In genomic region chr14:99876406-99876805, GRCh38 we compare ENCODE assay signal across 23 cellular contexts.
"Had no signal": no experiment of that assay in that cellular context is flagged by ENCODE, and none has a peak within 500 bp of the region (broad histone marks: within the 10 kb centered on the region; RNA-seq: fewer than 3 reads in every experiment).

No MANE protein-coding gene starts in this region.

- H3K4me3 ChIP-seq: gastrocnemius medialis, heart left ventricle, hepatocyte, lung, prostate gland, sigmoid colon, stomach, thyroid gland, vagina had no signal

- H2AFZ ChIP-seq: hepatocyte had no signal

- H3K9me3 ChIP-seq: gastrocnemius medialis, heart left ventricle, prostate gland, sigmoid colon, stomach, thyroid gland, vagina had no signal

- H3K27ac ChIP-seq: gastrocnemius medialis, heart left ventricle, hepatocyte, prostate gland, sigmoid colon, stomach, thyroid gland, vagina had no signal

- H3K9me3 Mint-ChIP-seq: effector memory CD8-positive, alpha-beta T cell; memory B cell; natural killer cell; neural crest cell; stimulated activated effector memory CD8-positive, alpha-beta T cell treated with anti-CD3 and anti-CD28 coated beads, Interleukin-12 subunit alpha, Interleukin-12 subunit beta, amount 100 ng/mL, for 72 hours had no signal

- FAIRE-seq: endometrium, kidney had no signal

- H3K36me3 ChIP-seq: gastrocnemius medialis, prostate gland, sigmoid colon, stomach, thyroid gland, vagina had no signal

- H3K27me3 ChIP-seq: gastrocnemius medialis, heart left ventricle, hepatocyte, sigmoid colon, stomach, thyroid gland, vagina had no signal

- H3K27ac Mint-ChIP-seq: effector memory CD8-positive, alpha-beta T cell; memory B cell; natural killer cell; stimulated activated effector memory CD8-positive, alpha-beta T cell treated with anti-CD3 and anti-CD28 coated beads, Interleukin-12 subunit alpha, Interleukin-12 subunit beta, amount 100 ng/mL, for 72 hours had no signal

- H3K36me3 Mint-ChIP-seq: memory B cell; natural killer cell; stimulated activated effector memory CD8-positive, alpha-beta T cell treated with anti-CD3 and anti-CD28 coated beads, Interleukin-12 subunit alpha, Interleukin-12 subunit beta, amount 100 ng/mL, for 72 hours had no signal

- DNase-seq: cortex of kidney; effector memory CD8-positive, alpha-beta T cell; gastrocnemius medialis; heart left ventricle; kidney; natural killer cell; nucleus accumbens; right cardiac atrium; sigmoid colon; stimulated activated CD4-positive, alpha-beta T cell treated with anti-CD3 and anti-CD28 coated beads, Interleukin-2, amount 100 ng/mL, for 24 hours; stimulated activated CD4-positive, alpha-beta T cell treated with anti-CD3 and anti-CD28 coated beads, Interleukin-4, amount 100 ng/mL, for 24 hours; stimulated activated naive CD4-positive, alpha-beta T cell treated with Interleukin-2 at 50 U/mL for 16 hours; stomach; thyroid gland; trophoblast cell had no signal

- H3K79me2 ChIP-seq: hepatocyte had no signal

- H3K4me2 ChIP-seq: hepatocyte had no signal

- H3K4me1 Mint-ChIP-seq: memory B cell; natural killer cell; stimulated activated effector memory CD8-positive, alpha-beta T cell treated with anti-CD3 and anti-CD28 coated beads, Interleukin-12 subunit alpha, Interleukin-12 subunit beta, amount 100 ng/mL, for 72 hours had no signal

- H3K4me1 ChIP-seq: prostate gland had no signal

- H3K4me3 Mint-ChIP-seq: effector memory CD8-positive, alpha-beta T cell; memory B cell; natural killer cell; neural crest cell; stimulated activated effector memory CD8-positive, alpha-beta T cell treated with anti-CD3 and anti-CD28 coated beads, Interleukin-12 subunit alpha, Interleukin-12 subunit beta, amount 100 ng/mL, for 72 hours had no signal
